In the genomic region with DNA sequence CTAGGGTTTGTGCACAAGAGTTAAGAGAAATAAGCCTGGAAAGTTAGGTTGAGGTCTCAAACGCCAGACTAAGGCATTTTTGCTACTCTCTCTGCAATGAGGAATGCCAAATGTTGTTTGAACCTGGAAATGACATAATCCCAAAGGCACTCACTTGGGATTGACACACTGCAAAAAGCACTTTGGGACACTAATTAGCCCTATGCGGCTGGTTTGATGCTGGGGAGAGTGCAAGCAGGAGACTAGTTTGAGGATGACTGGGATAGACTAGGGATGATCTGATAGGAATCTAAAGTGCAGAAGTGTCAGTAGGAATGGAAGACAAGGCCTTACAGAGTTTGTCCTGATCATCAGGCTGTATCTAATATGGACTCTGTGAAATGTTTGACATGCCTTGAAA, we compare ENCODE assay signal across 15 cellular contexts.
"Had no signal": no experiment of that assay in that cellular context is flagged by ENCODE, and none has a peak within 500 bp of the region (broad histone marks: within the 10 kb centered on the region; RNA-seq: fewer than 3 reads in every experiment).

No MANE protein-coding gene starts in this region.

- DNase-seq: activated CD4-positive, alpha-beta T cell treated with anti-CD3 and anti-CD28 coated beads, Interleukin-2, amount 10 ng/mL, durations not matched to agents 24 days and 14 days; activated CD4-positive, CD25-positive, alpha-beta regulatory T cell; activated CD8-positive, alpha-beta memory T cell treated with anti-CD3 and anti-CD28 coated beads, Interleukin-2, amount 50 U/mL, for 4 hours; activated CD8-positive, alpha-beta T cell treated with anti-CD3 and anti-CD28 coated beads, Interleukin-2, amount 10 ng/mL, durations not matched to agents 7 days and 5 days; activated effector memory CD4-positive, alpha-beta T cell treated with anti-CD3 and anti-CD28 coated beads, Interleukin-2, amount 50 U/mL, for 16 hours; activated T-cell treated with anti-CD3 and anti-CD28 coated beads, Interleukin-2, amount 50 U/mL, for 48 hours; adrenal gland; body of pancreas; central memory CD4-positive, alpha-beta T cell; left ventricle myocardium superior; nephron progenitor cell; occipital lobe; stimulated activated CD4-positive, alpha-beta T cell treated with anti-CD3 and anti-CD28 coated beads, Interleukin-15, amount 100 ng/mL, for 24 hours; stimulated activated CD4-positive, alpha-beta T cell treated with anti-CD3 and anti-CD28 coated beads, Interleukin-4, amount 100 ng/mL, for 1 hour; stimulated activated naive B cell treated with anti-CD40 and anti-IgM and Interleukin-4, amounts not matched to agents 10 μg/mL and 1 μg/mL and 100 μg/mL, for 72 hours had no signal

- ATAC-seq: activated CD8-positive, alpha-beta T cell treated with anti-CD3 and anti-CD28 coated beads, Interleukin-2, amount 10 ng/mL, durations not matched to agents 7 days and 5 days; body of pancreas; left ventricle myocardium superior; stimulated activated naive B cell treated with anti-CD40 and anti-IgM and Interleukin-4, amounts not matched to agents 10 μg/mL and 1 μg/mL and 100 μg/mL, for 72 hours had no signal
